8 cellular contexts compared by ENCODE assay signal in the genomic region with DNA sequence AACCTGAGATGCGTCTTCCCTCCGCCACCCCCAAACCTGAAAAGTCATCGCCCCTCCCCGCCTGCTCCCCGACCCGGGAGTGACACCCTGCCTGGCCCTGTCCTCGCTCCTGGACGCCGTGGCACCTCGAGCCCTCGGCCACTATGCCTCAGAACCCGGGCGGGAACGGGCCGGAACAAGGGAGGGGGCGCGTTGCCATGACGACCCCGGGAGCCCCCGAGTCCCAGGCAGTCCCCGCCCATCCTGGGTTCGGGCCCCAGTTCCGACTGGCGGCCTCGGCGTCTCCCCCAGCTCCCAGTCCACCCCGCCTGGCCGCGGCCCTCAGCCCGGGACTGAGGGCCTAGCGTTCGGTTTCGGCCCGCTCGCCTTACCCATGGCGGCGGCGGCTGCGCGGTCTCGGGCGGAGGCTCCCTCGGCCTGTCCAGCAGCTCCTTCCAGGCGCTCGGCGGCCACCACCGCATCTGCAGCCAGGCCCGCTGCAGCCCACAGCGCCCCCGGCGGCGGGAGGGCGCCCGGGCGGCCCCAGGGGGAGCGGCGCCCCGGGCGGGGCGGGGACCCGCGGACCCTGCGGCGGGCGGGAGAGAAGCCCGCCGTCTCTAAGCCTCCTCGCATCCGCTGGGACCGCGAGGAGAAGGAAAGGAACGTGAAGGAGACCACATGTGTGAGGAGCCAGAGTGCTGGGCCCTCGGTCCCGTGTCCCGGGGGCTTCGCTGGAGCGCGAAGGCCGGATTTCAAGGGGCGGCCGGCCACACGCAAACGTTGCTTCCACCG. TPM values are rescaled to one million over a fixed set of nuclear protein-coding genes. Genes with fewer than 3 reads are reported as not detected.
A peak's percentile ranks its signal among the peaks of the same experiment; 100 is the strongest.
DNase-seq lines count a peak whose midpoint lies in the region; TF ChIP-seq lines count a peak whose summit lies in the region.

A gene with protein sequence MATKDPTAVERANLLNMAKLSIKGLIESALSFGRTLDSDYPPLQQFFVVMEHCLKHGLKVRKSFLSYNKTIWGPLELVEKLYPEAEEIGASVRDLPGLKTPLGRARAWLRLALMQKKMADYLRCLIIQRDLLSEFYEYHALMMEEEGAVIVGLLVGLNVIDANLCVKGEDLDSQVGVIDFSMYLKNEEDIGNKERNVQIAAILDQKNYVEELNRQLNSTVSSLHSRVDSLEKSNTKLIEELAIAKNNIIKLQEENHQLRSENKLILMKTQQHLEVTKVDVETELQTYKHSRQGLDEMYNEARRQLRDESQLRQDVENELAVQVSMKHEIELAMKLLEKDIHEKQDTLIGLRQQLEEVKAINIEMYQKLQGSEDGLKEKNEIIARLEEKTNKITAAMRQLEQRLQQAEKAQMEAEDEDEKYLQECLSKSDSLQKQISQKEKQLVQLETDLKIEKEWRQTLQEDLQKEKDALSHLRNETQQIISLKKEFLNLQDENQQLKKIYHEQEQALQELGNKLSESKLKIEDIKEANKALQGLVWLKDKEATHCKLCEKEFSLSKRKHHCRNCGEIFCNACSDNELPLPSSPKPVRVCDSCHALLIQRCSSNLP (minus strand): TSS at position 463 of the 771 bp plus-strand sequence. CDS start 88 bp downstream, at position 375.

- H3K4me1 Mint-ChIP-seq in type B pancreatic cell (ENCODE audit: unreplicated experiment) = peaks cover 16% of the 10 kb centered on the region

- H3K27ac Mint-ChIP-seq in type B pancreatic cell = peak within 1 kb of the TSS; percentile 90

- no peak for TF ChIP-seq CTCF in GM06990 (IDR thresholded peaks at IDR 0.05; ENCODE audit: insufficient read depth, low read length, poor library complexity, severe bottlenecking)
- TF ChIP-seq CTCF in cardiac muscle cell (IDR thresholded peaks at IDR 0.05; ENCODE audit: low read depth, low read length) = peak; percentile 38
- peak; percentile 86 for TF ChIP-seq CTCF in type B pancreatic cell (conservative IDR thresholded peaks at IDR 0.05)

- H3K9me3 ChIP-seq in cardiac muscle cell (ENCODE audit: low read depth) = no peaks in the 10 kb centered on the region

- no peaks in the 10 kb centered on the region for H3K36me3 Mint-ChIP-seq in type B pancreatic cell

- no peaks in the 10 kb centered on the region for H3K9me3 Mint-ChIP-seq in type B pancreatic cell

- H3K36me3 ChIP-seq in GM06990 (ENCODE audit: control insufficient read depth, insufficient read depth, low read length) = no peaks in the 10 kb centered on the region
- H3K36me3 ChIP-seq in H7 (replicated peaks; ENCODE audit: control insufficient read depth, insufficient read depth, low read length) = no peaks in the 10 kb centered on the region
- no peaks in the 10 kb centered on the region for H3K36me3 ChIP-seq in cardiac muscle cell

- H3K4me3 Mint-ChIP-seq in type B pancreatic cell = peak within 1 kb of the TSS; percentile 91

- DNase-seq in GM06990 (ENCODE audit: extremely low read depth, insufficient read length) (peak; percentile 87), H7 (peak; percentile 97), LoVo (ENCODE audit: low spot score) (peak; percentile 81), SKM-1 treated with dmso at 0.1 percent for 144 hours (lab: John Stamatoyannopoulos, UW; ENCODE audit: unreplicated experiment) (peak; percentile 65), cardiac muscle cell (ENCODE audit: low read depth in 1 of 2, low spot score in 1 of 2) (peak; percentile 88), posterior cingulate gyrus (peak; percentile 62 to 97 (median 78)), type B pancreatic cell (ENCODE audit: extremely low spot score, unreplicated experiment) (peak; percentile 92)
- peak; percentile 51 for DNase-seq in activated naive CD8-positive, alpha-beta T cell treated with anti-CD3 and anti-CD28 coated beads, Interleukin-2, amount 50 U/mL, for 16 hours (ENCODE audit: low read depth, low spot score)

- peak within 1 kb of the TSS; percentile 90 for H3K27ac ChIP-seq in cardiac muscle cell

- H3K4me3 ChIP-seq in GM06990 (replicated peaks; ENCODE audit: low read depth, low read length) (peak within 1 kb of the TSS; percentile 98), H7 (ENCODE audit: insufficient read depth, low read depth, low read length) (peak within 1 kb of the TSS; percentile 89), cardiac muscle cell (peak within 1 kb of the TSS; percentile 66)

- H3K27me3 ChIP-seq in GM06990 (replicated peaks; ENCODE audit: control insufficient read depth, insufficient read depth, low read length) = no peaks in the 10 kb centered on the region
- H3K27me3 ChIP-seq in H7 (ENCODE audit: control insufficient read depth, insufficient read depth, low read length) = no peaks in the 10 kb centered on the region
- no peaks in the 10 kb centered on the region for H3K27me3 ChIP-seq in cardiac muscle cell

- intact Hi-C loops in posterior cingulate gyrus (cut with DNase I) = loop anchor here (2.0 to 5.0 kb wide), 4 partner anchors 75 to 525 kb away; a partner anchor contains a TSS

- peaks cover 7% of the 10 kb centered on the region for H3K4me1 ChIP-seq in cardiac muscle cell (ENCODE audit: low read depth)

- H3K27me3 Mint-ChIP-seq in type B pancreatic cell = no peaks in the 10 kb centered on the region

RNA-seq across cellular contexts. Expression of the gene that starts here (rescaled TPM):
- total RNA-seq in H7 (2014; rRNA removed; shearing (Covaris generic)) = 5.4 and 8.2 TPM in 2 replicates
- 6.1 and 10.2 TPM in 2 replicates for total RNA-seq in cardiac muscle cell
- 12.1 and 16.2 TPM in 2 replicates for polyA plus RNA-seq in cardiac muscle cell
- total RNA-seq in type B pancreatic cell (ENCODE audit: low replicate concordance) = 15.1 and 21.3 TPM in 2 replicates

Comparison
In these comparisons a context has a peak if more than half of its experiments do, and no peak if none do; other contexts are left out.
1. Peak in every context shown above with its lines: DNase-seq, H3K4me3 ChIP-seq and H3K27ac ChIP-seq.